15 cellular contexts compared by ENCODE assay signal in genomic region chr4:184262901-184263300, GRCh38. TPM values are rescaled to one million over a fixed set of nuclear protein-coding genes. Genes with fewer than 3 reads are reported as not detected.
DNase-seq lines count a peak whose midpoint lies in the region; ATAC-seq, FAIRE-seq and TF ChIP-seq lines count a peak whose summit lies in the region.
"Had no signal": no experiment of that assay in that cellular context is flagged by ENCODE, and none has a peak within 500 bp of the region (broad histone marks: within the 10 kb centered on the region; RNA-seq: fewer than 3 reads in every experiment).

No MANE protein-coding gene starts in this region.

- no peaks in the 10 kb centered on the region for H3K27me3 ChIP-seq in brain microvascular endothelial cell (replicated peaks)
- no peaks in the 10 kb centered on the region for H3K27me3 ChIP-seq in small intestine (ENCODE audit: control insufficient read depth in 2 of 2, insufficient read depth in 2 of 2, low read length in 2 of 2)
- H3K27me3 ChIP-seq: ascending aorta had no signal

- CTCF ChIA-PET in activated CD4-positive, alpha-beta memory T cell treated with anti-CD3 and anti-CD28 coated beads for 36 hours (lab: Charles Lee), result interaction anchor here (1.0 to 5.2 kb wide), 20 partner anchors 11 to 744 kb away, joined by 3 to 78 read pairs (median 10); partner anchors contain the start of genes CASP3, CENPU, IRF2 and PRIMPOL
- CTCF ChIA-PET in activated CD4-positive, alpha-beta memory T cell treated with anti-CD3 and anti-CD28 coated beads, Interleukin-2, amount 10 ng/mL, durations not matched to agents 7 days and 5 days (lab: Charles Lee), result interaction anchor here (0.6 to 8.3 kb wide), 12 partner anchors 10 to 470 kb away, joined by 3 to 102 read pairs (median 24); partner anchors contain the start of genes CASP3, CENPU, IRF2 and PRIMPOL

- TF ChIP-seq CTCF in brain microvascular endothelial cell (IDR thresholded peaks at IDR 0.05; ENCODE audit: low read depth, low read length, missing control alignments), result no peak

- ATAC-seq in sciatic nerve, result peak; percentile 54
- ATAC-seq in GM18505 (IDR thresholded peaks at IDR 0.05; ENCODE audit: unreplicated experiment), result no peak

- peaks cover 42% of the 10 kb centered on the region for H3K4me1 Mint-ChIP-seq in activated CD4-positive, alpha-beta memory T cell treated with anti-CD3 and anti-CD28 coated beads for 36 hours (ENCODE audit: low read depth)
- peaks cover 40% of the 10 kb centered on the region for H3K4me1 Mint-ChIP-seq in activated CD4-positive, alpha-beta memory T cell treated with anti-CD3 and anti-CD28 coated beads, Interleukin-2, amount 10 ng/mL, durations not matched to agents 7 days and 5 days
- H3K4me1 Mint-ChIP-seq: mesothelial cell of epicardium had no signal

- no peaks in the 10 kb centered on the region for H3K9me3 ChIP-seq in small intestine (ENCODE audit: control insufficient read depth, low read depth)
- H3K9me3 ChIP-seq: ascending aorta, thoracic aorta had no signal

- H3K36me3 ChIP-seq in brain microvascular endothelial cell (replicated peaks) (no peaks in the 10 kb centered on the region), small intestine (ENCODE audit: control insufficient read depth in 2 of 2, insufficient read depth in 2 of 2, low read length in 2 of 2) (no peaks in the 10 kb centered on the region)
- H3K36me3 ChIP-seq: ascending aorta, thoracic aorta had no signal

- peak overlapping the region; percentile 1 for H3K27ac Mint-ChIP-seq in activated CD4-positive, alpha-beta memory T cell treated with anti-CD3 and anti-CD28 coated beads for 36 hours
- no peak overlapping the region for H3K27ac Mint-ChIP-seq in activated CD4-positive, alpha-beta memory T cell treated with anti-CD3 and anti-CD28 coated beads, Interleukin-2, amount 10 ng/mL, durations not matched to agents 7 days and 5 days
- H3K27ac Mint-ChIP-seq: mesothelial cell of epicardium had no signal

- DNase-seq in activated CD4-positive, alpha-beta memory T cell treated with anti-CD3 and anti-CD28 coated beads for 36 hours, result peak; percentile 45
- no peak for DNase-seq in activated CD4-positive, alpha-beta memory T cell treated with anti-CD3 and anti-CD28 coated beads, Interleukin-2, amount 10 ng/mL, durations not matched to agents 7 days and 5 days
- DNase-seq in LHCN-M2 (ENCODE audit: low read depth) (peak; percentile 43), brain microvascular endothelial cell (peak; percentile 57), sciatic nerve (ENCODE audit: low spot score) (no peak), small intestine (no peak), midbrain (lab: John Stamatoyannopoulos, UW) (no peak)
- DNase-seq: ACHN, islet precursor cell, nucleus accumbens had no signal

- H3K4me3 ChIP-seq in brain microvascular endothelial cell (ENCODE audit: low read depth, low read length) (no peak overlapping the region), small intestine (ENCODE audit: low read depth in 1 of 2, low read length in 2 of 2) (no peak overlapping the region)
- H3K4me3 ChIP-seq: ascending aorta, smooth muscle cell, thoracic aorta had no signal

- in situ Hi-C loops in brain microvascular endothelial cell (cut with HindIII; ENCODE audit: low pct_ligation_motif_present, low sequenced_read_pairs), result no loop called here

- FAIRE-seq in small intestine (lab: Jason Lieb, UNC), result no peak

- intact Hi-C loops in activated CD4-positive, alpha-beta memory T cell treated with anti-CD3 and anti-CD28 coated beads for 36 hours (cut with micrococcal nuclease), result loop anchor here (10.0 kb wide), 2 partner anchors 562 to 722 kb away; partner anchors contain the start of gene ACSL1
- intact Hi-C loops in sciatic nerve (cut with DNase I), result no loop called here

- no peak for TF ChIP-seq POLR2A in GM18505 (IDR thresholded peaks at IDR 0.05; ENCODE audit: borderline replicate concordance, extremely low read depth, insufficient read depth, insufficient read length)

- POLR2A ChIA-PET in activated CD4-positive, alpha-beta memory T cell treated with anti-CD3 and anti-CD28 coated beads for 36 hours (lab: Charles Lee), result interaction anchor here (0.5 to 4.0 kb wide), 4 partner anchors 18 to 275 kb away, joined by 3 to 40 read pairs (median 7); partner anchors contain the start of gene IRF2
- POLR2A ChIA-PET in activated CD4-positive, alpha-beta memory T cell treated with anti-CD3 and anti-CD28 coated beads, Interleukin-2, amount 10 ng/mL, durations not matched to agents 7 days and 5 days (lab: Charles Lee), result interaction anchor here (0.6 to 8.3 kb wide), 7 partner anchors 11 to 470 kb away, joined by 3 to 137 read pairs (median 12); partner anchors contain the start of genes CASP3, CENPU, IRF2 and PRIMPOL

- H3K36me3 Mint-ChIP-seq in activated CD4-positive, alpha-beta memory T cell treated with anti-CD3 and anti-CD28 coated beads for 36 hours, result no peaks in the 10 kb centered on the region
- H3K36me3 Mint-ChIP-seq in activated CD4-positive, alpha-beta memory T cell treated with anti-CD3 and anti-CD28 coated beads, Interleukin-2, amount 10 ng/mL, durations not matched to agents 7 days and 5 days (ENCODE audit: low read depth), result no peaks in the 10 kb centered on the region
- H3K36me3 Mint-ChIP-seq: mesothelial cell of epicardium had no signal

- no peaks in the 10 kb centered on the region for H3K9me3 Mint-ChIP-seq in activated CD4-positive, alpha-beta memory T cell treated with anti-CD3 and anti-CD28 coated beads for 36 hours
- H3K9me3 Mint-ChIP-seq in activated CD4-positive, alpha-beta memory T cell treated with anti-CD3 and anti-CD28 coated beads, Interleukin-2, amount 10 ng/mL, durations not matched to agents 7 days and 5 days, result no peaks in the 10 kb centered on the region
- H3K9me3 Mint-ChIP-seq: mesothelial cell of epicardium had no signal

- no peak overlapping the region for H3K4me3 Mint-ChIP-seq in activated CD4-positive, alpha-beta memory T cell treated with anti-CD3 and anti-CD28 coated beads for 36 hours
- H3K4me3 Mint-ChIP-seq in activated CD4-positive, alpha-beta memory T cell treated with anti-CD3 and anti-CD28 coated beads, Interleukin-2, amount 10 ng/mL, durations not matched to agents 7 days and 5 days, result no peak overlapping the region
- H3K4me3 Mint-ChIP-seq: mesothelial cell of epicardium had no signal

- no peak overlapping the region for H3K27ac ChIP-seq in brain microvascular endothelial cell
- H3K27ac ChIP-seq in small intestine (ENCODE audit: low read depth in 1 of 2, low read length in 1 of 2), result no peak overlapping the region
- H3K27ac ChIP-seq: ascending aorta, thoracic aorta had no signal

- H3K27me3 Mint-ChIP-seq in activated CD4-positive, alpha-beta memory T cell treated with anti-CD3 and anti-CD28 coated beads for 36 hours, result no peaks in the 10 kb centered on the region
- peaks cover 3% of the 10 kb centered on the region for H3K27me3 Mint-ChIP-seq in activated CD4-positive, alpha-beta memory T cell treated with anti-CD3 and anti-CD28 coated beads, Interleukin-2, amount 10 ng/mL, durations not matched to agents 7 days and 5 days

- peaks cover 0 to 3% of the 10 kb centered on the region in 2 donors for H3K4me1 ChIP-seq in small intestine (ENCODE audit: control insufficient read depth in 2 of 2, insufficient read depth in 1 of 2, low read depth in 1 of 2, low read length in 1 of 2)
- H3K4me1 ChIP-seq: ascending aorta had no signal

RNA-seq across cellular contexts. Expression of gene ENPP6, which starts 45.2 kb away (rescaled TPM):
- total RNA-seq in activated CD4-positive, alpha-beta memory T cell treated with anti-CD3 and anti-CD28 coated beads for 36 hours, result under 1 TPM; 0.12 to 0.29 TPM
- total RNA-seq in activated CD4-positive, alpha-beta memory T cell treated with anti-CD3 and anti-CD28 coated beads, Interleukin-2, amount 10 ng/mL, durations not matched to agents 7 days and 5 days, result 1 to 10 TPM; 3.0 to 3.6 TPM
- total RNA-seq in LHCN-M2 (2014; rRNA removed) (not detected in 2 replicates), sciatic nerve (24.6 TPM)
- polyA plus RNA-seq in LHCN-M2 (2012), result not detected
- polyA plus RNA-seq in small intestine, result under 1 TPM in 2 of 3 donors, not detected in 1; 0.27 to 0.34 TPM
- total RNA-seq: ascending aorta, smooth muscle cell had no signal
- polyA plus RNA-seq: smooth muscle cell had no signal

Comparison
In these comparisons a context has a peak if more than half of its experiments do, and no peak if none do; other contexts are left out.
1. DNase-seq: peak in activated CD4-positive, alpha-beta memory T cell treated with anti-CD3 and anti-CD28 coated beads for 36 hours (single experiment), LHCN-M2 (single experiment) and brain microvascular endothelial cell (single experiment); none in activated CD4-positive, alpha-beta memory T cell treated with anti-CD3 and anti-CD28 coated beads, Interleukin-2, amount 10 ng/mL, durations not matched to agents 7 days and 5 days (single experiment), sciatic nerve (single experiment), small intestine (single experiment) and midbrain (single experiment).